15 cellular contexts compared by ENCODE assay signal in genomic region chr1:3669971-3670431, GRCh38. TPM values are rescaled to one million over a fixed set of nuclear protein-coding genes. Genes with fewer than 3 reads are reported as not detected.
DNase-seq lines count a peak whose midpoint lies in the region; ATAC-seq and TF ChIP-seq lines count a peak whose summit lies in the region.
"Had no signal": no experiment of that assay in that cellular context is flagged by ENCODE, and none has a peak within 500 bp of the region (broad histone marks: within the 10 kb centered on the region; RNA-seq: fewer than 3 reads in every experiment).

No MANE protein-coding gene starts in this region.

- H3K27ac Mint-ChIP-seq in glutamatergic neuron (ENCODE audit: unreplicated experiment), result no peak overlapping the region
- H3K27ac Mint-ChIP-seq: GM23338 had no signal

- no peak overlapping the region for H3K4me3 ChIP-seq in heart left ventricle
- H3K4me3 ChIP-seq in spleen, result no peak overlapping the region
- H3K4me3 ChIP-seq: GM23338 had no signal

- H3K9me3 Mint-ChIP-seq in glutamatergic neuron (ENCODE audit: unreplicated experiment), result peaks cover 5% of the 10 kb centered on the region
- H3K9me3 Mint-ChIP-seq: GM23338 had no signal

- H3K4me1 Mint-ChIP-seq in glutamatergic neuron (ENCODE audit: low read depth, unreplicated experiment), result peaks cover 23% of the 10 kb centered on the region

- H3K4me3 Mint-ChIP-seq in glutamatergic neuron (ENCODE audit: unreplicated experiment), result no peak overlapping the region
- H3K4me3 Mint-ChIP-seq: GM23338 had no signal

- H3K4me1 ChIP-seq in heart left ventricle (peaks cover 0 to 15% (median 7%) of the 10 kb centered on the region in 12 donors), spleen (peaks cover 0 to 81% (median 36%) of the 10 kb centered on the region in 6 donors)

- WGBS in heart left ventricle, 4 donors, result 84 to 93% (median 92%) methylated on average over 5 to 9 of the region's 9 CpGs
- 80 to 92% (median 86%) methylated on average over 8 to 9 of the region's 9 CpGs for WGBS in spleen, 5 donors

- DNase-seq in heart left ventricle (peak in 3 of 5 donors; percentile 15 to 40 (median 22)), left ventricle myocardium superior (no peak), glutamatergic neuron (peak; percentile 7), spleen (peak; percentile 66), GF-D8 (lab: John Stamatoyannopoulos, UW) (no peak)
- DNase-seq in stimulated activated CD4-positive, alpha-beta T cell treated with anti-CD3 and anti-CD28 coated beads, Interleukin-4, amount 100 ng/mL, for 24 hours, result no peak
- DNase-seq: C1 segment of cervical spinal cord, DND-41, KG1, NCI-H1436, NCI-H2029, NCI-H2171, NCI-H748 treated with DMSO at 0.1 percent for 48 hours, OCI-M1 had no signal

- H3K36me3 ChIP-seq in heart left ventricle, result no peaks in the 10 kb centered on the region
- H3K36me3 ChIP-seq in spleen, result no peaks in the 10 kb centered on the region

- intact Hi-C loops in heart left ventricle (cut with DNase I), result no loop called here
- intact Hi-C loops in left ventricle myocardium superior (cut with micrococcal nuclease), result no loop called here
- intact Hi-C loops in spleen (cut with DNase I; ENCODE audit: low total_unique reads), result no loop called here

- peaks cover 6% of the 10 kb centered on the region for H3K27me3 Mint-ChIP-seq in glutamatergic neuron (ENCODE audit: unreplicated experiment)

- no peak for TF ChIP-seq CTCF in heart left ventricle (IDR thresholded peaks at IDR 0.05)
- no peak for TF ChIP-seq CTCF in glutamatergic neuron (IDR thresholded peaks at IDR 0.05; ENCODE audit: partially characterized antibody, unreplicated experiment)
- TF ChIP-seq CTCF in spleen (IDR thresholded peaks at IDR 0.05 in 8 of 11, conservative IDR thresholded peaks at IDR 0.05 in 3 of 11), result no peak

- no peak overlapping the region for H3K27ac ChIP-seq in heart left ventricle
- no peak overlapping the region for H3K27ac ChIP-seq in spleen

- TF ChIP-seq POLR2A in heart left ventricle (IDR thresholded peaks at IDR 0.05) (no peak), spleen (IDR thresholded peaks at IDR 0.05) (no peak)

- ATAC-seq in heart left ventricle, result no peak
- ATAC-seq in left ventricle myocardium superior, result no peak

- no peaks in the 10 kb centered on the region for H3K36me3 Mint-ChIP-seq in glutamatergic neuron (ENCODE audit: unreplicated experiment)

- H3K27me3 ChIP-seq in heart left ventricle, result peaks cover 0 to 22% (median 0%) of the 10 kb centered on the region in 9 donors
- H3K27me3 ChIP-seq in spleen (replicated peaks in 1 of 7), result peaks cover 0 to 38% (median 0%) of the 10 kb centered on the region in 7 donors

- no peaks in the 10 kb centered on the region for H3K9me3 ChIP-seq in heart left ventricle
- no peaks in the 10 kb centered on the region for H3K9me3 ChIP-seq in spleen

RNA-seq across cellular contexts. Expression of gene TP73, which starts 17.7 kb away (rescaled TPM):
- total RNA-seq in heart left ventricle (under 1 TPM in 3 of 9 donors, not detected in 6; 0.15 to 0.53 (median 0.19) TPM), left ventricle myocardium superior (0.05 TPM), glutamatergic neuron (ENCODE audit: unreplicated experiment) (13.0 TPM), spleen (1 to 10 TPM in 5 of 7 donors, under 1 TPM in 2; 0.63 to 4.3 (median 1.6) TPM)
- polyA plus RNA-seq in heart left ventricle (under 1 TPM; 0.01 to 0.11 TPM), spleen (under 1 TPM; 0.11 to 0.48 (median 0.21) TPM)

RNA-seq across cellular contexts. Expression of gene WRAP73, which starts 20.1 kb away (rescaled TPM):
- total RNA-seq in heart left ventricle (10 to 100 TPM in 6 of 9 donors, 1 to 10 TPM in 3; 8.5 to 21.6 (median 11.3) TPM), left ventricle myocardium superior (12.5 TPM), glutamatergic neuron (ENCODE audit: unreplicated experiment) (47.7 TPM), spleen (10 to 100 TPM; 21.0 to 28.0 (median 26.4) TPM)
- polyA plus RNA-seq in heart left ventricle (10 to 100 TPM in 1 of 2 donors, 1 to 10 TPM in 1; 9.3 to 18.0 TPM), spleen (10 to 100 TPM; 20.1 to 28.3 (median 24.2) TPM)

RNA-seq across cellular contexts. Expression of gene TPRG1L, which starts 45.2 kb away (rescaled TPM):
- total RNA-seq in heart left ventricle, result 10 to 100 TPM; 32.0 to 58.0 (median 48.8) TPM
- 10 to 100 TPM; 24.2 to 48.8 TPM for polyA plus RNA-seq in heart left ventricle
- total RNA-seq in left ventricle myocardium superior, result 48.6 TPM
- 43.1 TPM for total RNA-seq in glutamatergic neuron (ENCODE audit: unreplicated experiment)
- 10 to 100 TPM; 23.7 to 45.9 (median 32.5) TPM for total RNA-seq in spleen
- polyA plus RNA-seq in spleen, result 10 to 100 TPM; 19.9 to 35.7 (median 20.9) TPM

RNA-seq across cellular contexts. Expression of gene MEGF6, which starts 58.7 kb away (rescaled TPM):
- total RNA-seq in heart left ventricle (10 to 100 TPM in 2 of 9 donors, 1 to 10 TPM in 7; 1.9 to 16.2 (median 5.9) TPM), left ventricle myocardium superior (11.6 TPM), glutamatergic neuron (ENCODE audit: unreplicated experiment) (64.7 TPM), spleen (10 to 100 TPM in 6 of 7 donors, 1 to 10 TPM in 1; 8.7 to 39.5 (median 27.1) TPM)
- polyA plus RNA-seq in heart left ventricle (1 to 10 TPM; 2.0 to 4.3 TPM), spleen (10 to 100 TPM in 2 of 3 donors, 1 to 10 TPM in 1; 8.8 to 16.5 (median 10.0) TPM)

Comparison
In these comparisons a context has a peak if more than half of its experiments do, and no peak if none do; other contexts are left out.
1. DNase-seq: peak in heart left ventricle (3 of 5), glutamatergic neuron (single experiment) and spleen (single experiment); none in left ventricle myocardium superior (single experiment), GF-D8 (single experiment) and stimulated activated CD4-positive, alpha-beta T cell treated with anti-CD3 and anti-CD28 coated beads, Interleukin-4, amount 100 ng/mL, for 24 hours (single experiment).